9 cellular contexts compared by ENCODE assay signal in genomic region chr1:17207966-17208418, GRCh38. TPM values are rescaled to one million over a fixed set of nuclear protein-coding genes. Genes with fewer than 3 reads are reported as not detected.
DNase-seq lines count a peak whose midpoint lies in the region; ATAC-seq and TF ChIP-seq lines count a peak whose summit lies in the region.
"Had no signal": no experiment of that assay in that cellular context is flagged by ENCODE, and none has a peak within 500 bp of the region (broad histone marks: within the 10 kb centered on the region; RNA-seq: fewer than 3 reads in every experiment).

No MANE protein-coding gene starts in this region.

- no peak for TF ChIP-seq CTCF in fibroblast of villous mesenchyme (IDR thresholded peaks at IDR 0.05; ENCODE audit: insufficient read depth, low read depth, low read length)

- DNase-seq in GM19238 (ENCODE audit: insufficient read length, low spot score) (peak; percentile 50), HS-5 (ENCODE audit: low read depth) (peak; percentile 75), fibroblast of villous mesenchyme (ENCODE audit: low read depth) (peak; percentile 59)
- DNase-seq in activated CD4-positive, alpha-beta T cell treated with anti-CD3 and anti-CD28 coated beads, Interleukin-2, amount 50 U/mL, for 4 hours: peak; percentile 18 to 22
- peak; percentile 73 for DNase-seq in stimulated activated CD8-positive, alpha-beta memory T cell treated with anti-CD3 and anti-CD28 coated beads, Interleukin-4, amount 100 ng/mL, for 48 hours
- DNase-seq: right cardiac atrium had no signal

- ATAC-seq in HG03045 (IDR thresholded peaks at IDR 0.05; ENCODE audit: unreplicated experiment): no peak
- ATAC-seq in GM21515 (IDR thresholded peaks at IDR 0.05; ENCODE audit: unreplicated experiment): no peak
- no peak for ATAC-seq in GM18502 (IDR thresholded peaks at IDR 0.05; ENCODE audit: poor library complexity, unreplicated experiment)

- no peak overlapping the region for H3K4me3 ChIP-seq in fibroblast of villous mesenchyme (ENCODE audit: low read depth, low read length)

RNA-seq across cellular contexts. Expression of gene PADI1, which starts 3.1 kb away (rescaled TPM):
- total RNA-seq in fibroblast of villous mesenchyme: 0.43 and 0.64 TPM in 2 replicates
- total RNA-seq: right cardiac atrium had no signal

RNA-seq across cellular contexts. Expression of gene PADI3, which starts 40.9 kb away (rescaled TPM):
- under 0.01 TPM in 1 of 2 replicates, not detected in the other for total RNA-seq in fibroblast of villous mesenchyme
- total RNA-seq: right cardiac atrium had no signal

Comparison
In these comparisons a context has a peak if more than half of its experiments do, and no peak if none do; other contexts are left out.
1. DNase-seq: peak in every context shown above with its lines; median percentile 75 in HS-5; 73 in stimulated activated CD8-positive, alpha-beta memory T cell treated with anti-CD3 and anti-CD28 coated beads, Interleukin-4, amount 100 ng/mL, for 48 hours; 59 in fibroblast of villous mesenchyme; 50 in GM19238; 20 in activated CD4-positive, alpha-beta T cell treated with anti-CD3 and anti-CD28 coated beads, Interleukin-2, amount 50 U/mL, for 4 hours.